In the genomic region with DNA sequence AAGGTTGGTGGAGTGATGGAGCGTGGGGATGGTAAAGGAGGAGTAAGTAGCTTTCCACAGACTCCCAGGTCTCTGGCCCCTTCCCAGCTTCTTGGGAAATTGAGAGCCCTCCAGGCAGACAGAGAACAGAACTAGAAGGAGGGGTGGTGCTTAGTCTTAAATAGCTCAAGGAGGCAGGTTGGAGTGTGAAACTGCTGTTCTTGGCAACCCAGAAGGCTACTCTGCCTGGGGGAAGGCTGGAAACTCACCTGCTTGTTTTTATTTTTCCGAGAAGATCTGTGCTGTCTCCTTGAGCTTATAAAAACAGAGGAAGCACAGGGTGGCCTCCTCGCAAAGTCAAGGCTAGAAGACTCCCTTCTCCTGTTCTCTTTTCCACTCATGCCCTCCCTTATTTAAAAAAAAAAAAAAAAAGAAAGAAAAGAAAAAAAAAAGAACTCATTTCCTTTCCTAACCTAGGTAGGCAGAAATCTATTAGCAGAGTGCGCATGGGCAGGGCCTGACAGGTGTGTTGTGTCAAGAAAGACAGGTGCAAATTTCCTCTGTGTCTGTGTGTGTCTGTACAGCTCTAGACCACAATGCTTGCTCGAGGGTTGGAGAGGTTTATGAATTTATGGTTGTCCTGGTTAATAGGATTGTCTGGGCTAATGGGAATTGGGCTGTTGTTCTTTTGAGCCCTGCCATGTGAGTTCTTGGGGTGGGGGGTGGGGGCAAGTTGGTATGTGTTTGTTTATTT, we compare ENCODE assay signal across 9 cellular contexts. TPM values are rescaled to one million over a fixed set of nuclear protein-coding genes. Genes with fewer than 3 reads are reported as not detected.
DNase-seq lines count a peak whose midpoint lies in the region; ATAC-seq and TF ChIP-seq lines count a peak whose summit lies in the region.
"Had no signal": no experiment of that assay in that cellular context is flagged by ENCODE, and none has a peak within 500 bp of the region (broad histone marks: within the 10 kb centered on the region; RNA-seq: fewer than 3 reads in every experiment).

No MANE protein-coding gene starts in this region.

- TF ChIP-seq POLR2A in testis (IDR thresholded peaks at IDR 0.05) = no peak

- ATAC-seq in HG03196 (IDR thresholded peaks at IDR 0.05; ENCODE audit: unreplicated experiment) = no peak
- no peak for ATAC-seq in GM19455 (IDR thresholded peaks at IDR 0.05; ENCODE audit: unreplicated experiment)

- DNase-seq in activated T-cell treated with anti-CD3 and anti-CD28 coated beads, Interleukin-2, amount 50 U/mL, for 24 hours = no peak
- DNase-seq in activated T-cell treated with anti-CD3 and anti-CD28 coated beads, Interleukin-2, amount 50 U/mL, for 1 hour = no peak
- DNase-seq in RPMI7951 (ENCODE audit: low read depth) (peak; percentile 39), islet precursor cell (peak; percentile 50), testis (peak; percentile 30), EL (no peak)

- peak overlapping the region; percentile 82 for H3K4me3 Mint-ChIP-seq in activated T-cell treated with anti-CD3 and anti-CD28 coated beads, Interleukin-2, amount 50 U/mL, for 24 hours

- intact Hi-C loops in testis (cut with DNase I; ENCODE audit: low total_unique reads) = no loop called here

- H3K36me3 Mint-ChIP-seq in activated T-cell treated with anti-CD3 and anti-CD28 coated beads, Interleukin-2, amount 50 U/mL, for 24 hours (ENCODE audit: low read depth) = peaks cover 2% of the 10 kb centered on the region

- no peaks in the 10 kb centered on the region for H3K9me3 Mint-ChIP-seq in activated T-cell treated with anti-CD3 and anti-CD28 coated beads, Interleukin-2, amount 50 U/mL, for 24 hours

- H3K27me3 ChIP-seq in testis = no peaks in the 10 kb centered on the region

- no peak overlapping the region for H3K4me3 ChIP-seq in testis

- H3K4me1 ChIP-seq in testis = peaks cover 12% of the 10 kb centered on the region

- H3K4me1 Mint-ChIP-seq in activated T-cell treated with anti-CD3 and anti-CD28 coated beads, Interleukin-2, amount 50 U/mL, for 24 hours (ENCODE audit: low read depth) = peaks cover 37% of the 10 kb centered on the region

- H3K27ac Mint-ChIP-seq in activated T-cell treated with anti-CD3 and anti-CD28 coated beads, Interleukin-2, amount 50 U/mL, for 24 hours = no peak overlapping the region

- no peaks in the 10 kb centered on the region for H3K36me3 ChIP-seq in testis (ENCODE audit: low read depth, missing control alignments)

- no peak for TF ChIP-seq CTCF in testis (IDR thresholded peaks at IDR 0.05)

- 23 to 32% methylated on average over 5 of the region's 5 CpGs for WGBS in testis, 2 donors

- H3K27me3 Mint-ChIP-seq in activated T-cell treated with anti-CD3 and anti-CD28 coated beads, Interleukin-2, amount 50 U/mL, for 24 hours = peaks cover 90% of the 10 kb centered on the region

- H3K9me3 ChIP-seq in testis = no peaks in the 10 kb centered on the region

- peak overlapping the region in 1 of 2 donors; percentile 90 for H3K27ac ChIP-seq in testis
- H3K27ac ChIP-seq: VCaP had no signal

RNA-seq across cellular contexts. Expression of a gene that starts 2.1 kb away (rescaled TPM):
- 2.4 and 3.0 TPM in 2 replicates for total RNA-seq in RPMI7951 (2014; rRNA removed; shearing (Covaris generic))
- 1 to 10 TPM; 4.2 to 6.5 TPM for total RNA-seq in testis
- polyA plus RNA-seq in testis (ENCODE audit: insufficient read depth, low read depth, low replicate concordance) = 19.1 TPM

Comparison
In these comparisons a context has a peak if more than half of its experiments do, and no peak if none do; other contexts are left out.
1. DNase-seq: peak in RPMI7951 (single experiment), islet precursor cell (single experiment) and testis (single experiment); none in activated T-cell treated with anti-CD3 and anti-CD28 coated beads, Interleukin-2, amount 50 U/mL, for 24 hours (single experiment), activated T-cell treated with anti-CD3 and anti-CD28 coated beads, Interleukin-2, amount 50 U/mL, for 1 hour (single experiment) and EL (single experiment).